ENCODE assay signal across 16 cellular contexts in genomic region chr12:5733136-5733755, GRCh38.
"Had no signal": no experiment of that assay in that cellular context is flagged by ENCODE, and none has a peak within 500 bp of the region (broad histone marks: within the 10 kb centered on the region; RNA-seq: fewer than 3 reads in every experiment).

No MANE protein-coding gene starts in this region.

- H3K27ac Mint-ChIP-seq: activated naive CD8-positive, alpha-beta T cell treated with anti-CD3 and anti-CD28 coated beads for 36 hours; activated T-cell treated with anti-CD3 and anti-CD28 coated beads, Interleukin-2, amount 50 U/mL, for 72 hours; memory B cell; natural killer cell treated with Interleukin-12 subunit alpha and Interleukin-12 subunit beta and Interleukin-15 and Interleukin-18, amount 100 ng/mL, for 72 hours had no signal

- H3K27ac ChIP-seq: cardiac muscle cell, sigmoid colon, suprapubic skin, upper lobe of left lung had no signal

- H3K9me3 ChIP-seq: sigmoid colon, suprapubic skin, upper lobe of left lung had no signal

- H3K36me3 ChIP-seq: cardiac muscle cell, sigmoid colon, suprapubic skin had no signal

- H3K4me1 Mint-ChIP-seq: memory B cell had no signal

- H3K4me3 ChIP-seq: cardiac muscle cell, sigmoid colon, suprapubic skin, upper lobe of left lung had no signal

- H3K36me3 Mint-ChIP-seq: activated naive CD8-positive, alpha-beta T cell treated with anti-CD3 and anti-CD28 coated beads for 36 hours; memory B cell; natural killer cell treated with Interleukin-12 subunit alpha and Interleukin-12 subunit beta and Interleukin-15 and Interleukin-18, amount 100 ng/mL, for 72 hours had no signal

- H3K4me3 Mint-ChIP-seq: activated naive CD8-positive, alpha-beta T cell treated with anti-CD3 and anti-CD28 coated beads for 36 hours; activated T-cell treated with anti-CD3 and anti-CD28 coated beads, Interleukin-2, amount 50 U/mL, for 72 hours; memory B cell; natural killer cell treated with Interleukin-12 subunit alpha and Interleukin-12 subunit beta and Interleukin-15 and Interleukin-18, amount 100 ng/mL, for 72 hours had no signal

- H3K4me1 ChIP-seq: sigmoid colon, suprapubic skin, upper lobe of left lung had no signal

- H3K9me3 Mint-ChIP-seq: activated naive CD8-positive, alpha-beta T cell treated with anti-CD3 and anti-CD28 coated beads for 36 hours; activated T-cell treated with anti-CD3 and anti-CD28 coated beads, Interleukin-2, amount 50 U/mL, for 72 hours; memory B cell; natural killer cell treated with Interleukin-12 subunit alpha and Interleukin-12 subunit beta and Interleukin-15 and Interleukin-18, amount 100 ng/mL, for 72 hours had no signal

- H3K27me3 Mint-ChIP-seq: activated naive CD8-positive, alpha-beta T cell treated with anti-CD3 and anti-CD28 coated beads for 36 hours had no signal

- ATAC-seq: activated CD4-positive, CD25-positive, alpha-beta regulatory T cell treated with anti-CD3 and anti-CD28 coated beads, Interleukin-2, amount 50 U/mL, for 24 hours; activated T-cell treated with anti-CD3 and anti-CD28 coated beads, Interleukin-2, amount 50 U/mL, for 72 hours; left lobe of liver; natural killer cell treated with Interleukin-12 subunit alpha and Interleukin-12 subunit beta and Interleukin-15 and Interleukin-18, amount 100 ng/mL, for 72 hours had no signal

- DNase-seq: activated CD4-positive, alpha-beta T cell treated with anti-CD3 and anti-CD28 coated beads, Interleukin-2, amount 50 U/mL, for 4 hours; activated gamma-delta T cell treated with Interleukin-2 at 50 U/mL for 16 hours; activated naive CD8-positive, alpha-beta T cell treated with anti-CD3 and anti-CD28 coated beads for 36 hours; activated T-cell treated with anti-CD3 and anti-CD28 coated beads, Interleukin-2, amount 50 U/mL, for 72 hours; occipital lobe; sigmoid colon; stimulated activated CD4-positive, alpha-beta T cell treated with anti-CD3 and anti-CD28 coated beads, Interleukin-12 subunit alpha, Interleukin-12 subunit beta, amount 100 ng/mL, for 4 hours; stimulated activated naive CD4-positive, alpha-beta T cell treated with Interleukin-2 at 50 U/mL for 16 hours; T-helper 2 cell; upper lobe of left lung had no signal

- H3K27me3 ChIP-seq: cardiac muscle cell, sigmoid colon, upper lobe of left lung had no signal
